In genomic region chr9:135075234-135076142, GRCh38 we compare ENCODE assay signal across 8 cellular contexts. TPM values are rescaled to one million over a fixed set of nuclear protein-coding genes. Genes with fewer than 3 reads are reported as not detected.
DNase-seq lines count a peak whose midpoint lies in the region; ATAC-seq and TF ChIP-seq lines count a peak whose summit lies in the region.

No MANE protein-coding gene starts in this region.

- peak; percentile 22 for DNase-seq in AG09319 (ENCODE audit: extremely low read depth, low read depth)
- DNase-seq in NCI-H2171 (lab: John Stamatoyannopoulos, UW): peak; percentile 98
- DNase-seq in fibroblast of mammary gland (ENCODE audit: low read depth): peak; percentile 17
- peak; percentile 80 for DNase-seq in neural progenitor cell (ENCODE audit: low spot score)
- no peak for DNase-seq in NAMALWA (ENCODE audit: low spot score)
- DNase-seq in NCI-H2081 (lab: John Stamatoyannopoulos, UW): no peak
- DNase-seq in activated gamma-delta T cell (lab: John Stamatoyannopoulos, UW): no peak

- peak overlapping the region; percentile 98 for H3K4me2 ChIP-seq in neural progenitor cell

- H3K27me3 Mint-ChIP-seq in neural progenitor cell (ENCODE audit: insufficient read depth, low read depth): peaks cover 17% of the 10 kb centered on the region

- H3K27me3 ChIP-seq in neural progenitor cell: peaks cover 38% of the 10 kb centered on the region

- H3K4me1 ChIP-seq in neural progenitor cell: peaks cover 12% of the 10 kb centered on the region

- TF ChIP-seq CTCF in AG09319 (IDR thresholded peaks at IDR 0.05; ENCODE audit: low read depth, low read length): no peak
- TF ChIP-seq CTCF in fibroblast of mammary gland (conservative IDR thresholded peaks at IDR 0.05; ENCODE audit: control insufficient read depth, insufficient read depth, low read depth, low read length): no peak
- TF ChIP-seq CTCF in neural progenitor cell (IDR thresholded peaks at IDR 0.05): no peak

- no peaks in the 10 kb centered on the region for H3K36me3 ChIP-seq in neural progenitor cell

- no peak for ATAC-seq in HG02798 (IDR thresholded peaks at IDR 0.05; ENCODE audit: poor library complexity, unreplicated experiment)

- H3K4me1 Mint-ChIP-seq in neural progenitor cell: peaks cover 17% of the 10 kb centered on the region

- no peaks in the 10 kb centered on the region for H3K79me2 ChIP-seq in neural progenitor cell (ENCODE audit: low read depth)

- H3K4me3 ChIP-seq in fibroblast of mammary gland (ENCODE audit: control insufficient read depth, low read depth, low read length) (no peak overlapping the region), neural progenitor cell (peak overlapping the region; percentile 74)

- H3K9me3 ChIP-seq in neural progenitor cell (ENCODE audit: low read depth): no peaks in the 10 kb centered on the region

- no peak overlapping the region for H3K9ac ChIP-seq in neural progenitor cell

- H3F3A ChIP-seq in neural progenitor cell (ENCODE audit: low read depth): peaks cover 12% of the 10 kb centered on the region

- no peak overlapping the region for H3K27ac ChIP-seq in neural progenitor cell

- no peak overlapping the region for H3K27ac Mint-ChIP-seq in neural progenitor cell

- H4K20me1 ChIP-seq in neural progenitor cell (ENCODE audit: low read depth): peaks cover 39% of the 10 kb centered on the region

- H3K36me3 Mint-ChIP-seq in neural progenitor cell: no peaks in the 10 kb centered on the region

- H2AFZ ChIP-seq in neural progenitor cell (replicated peaks): peak overlapping the region; percentile 96

- H3K9me3 Mint-ChIP-seq in neural progenitor cell: no peaks in the 10 kb centered on the region

- peak overlapping the region; percentile 86 for H3K4me3 Mint-ChIP-seq in neural progenitor cell

RNA-seq across cellular contexts. Expression of gene OLFM1, which starts 12.0 kb away (rescaled TPM):
- total RNA-seq in neural progenitor cell (ENCODE audit: low replicate concordance): 4.0 and 6.6 TPM in 2 replicates

Comparison
In these comparisons a context has a peak if more than half of its experiments do, and no peak if none do; other contexts are left out.
1. DNase-seq: peak in AG09319 (single experiment), NCI-H2171 (single experiment), fibroblast of mammary gland (single experiment) and neural progenitor cell (single experiment); none in NAMALWA (single experiment), NCI-H2081 (0 of 2) and activated gamma-delta T cell (single experiment).